ENCODE assay signal across 19 cellular contexts in genomic region chr10:27692663-27693062, GRCh38. TPM values are rescaled to one million over a fixed set of nuclear protein-coding genes. Genes with fewer than 3 reads are reported as not detected.
A peak's percentile ranks its signal among the peaks of the same experiment; 100 is the strongest.
DNase-seq lines count a peak whose midpoint lies in the region; ATAC-seq, FAIRE-seq and TF ChIP-seq lines count a peak whose summit lies in the region.
"Had no signal": no experiment of that assay in that cellular context is flagged by ENCODE, and none has a peak within 500 bp of the region (broad histone marks: within the 10 kb centered on the region; RNA-seq: fewer than 3 reads in every experiment).

No MANE protein-coding gene starts in this region.

- intact Hi-C loops in esophagus muscularis mucosa (cut with DNase I) (no loop called here), sigmoid colon (cut with DNase I) (no loop called here)

- DNase-seq in chondrocyte (ENCODE audit: low spot score) (no peak), esophagus muscularis mucosa (ENCODE audit: extremely low spot score) (no peak), sigmoid colon (no peak), thoracic aorta (ENCODE audit: low spot score) (no peak), GM12891 (ENCODE audit: insufficient read length, low spot score) (no peak), NCI-H524 (lab: John Stamatoyannopoulos, UW) (no peak), KG1 (lab: John Stamatoyannopoulos, UW) (no peak)
- DNase-seq: C1 segment of cervical spinal cord; CD4-positive, alpha-beta memory T cell; COR-L47; DMS153; DND-41; GM23248; H7; HCEC 1CT had no signal

- peaks cover 2% of the 10 kb centered on the region for H3K36me3 Mint-ChIP-seq in chondrocyte (ENCODE audit: low read depth)
- H3K36me3 Mint-ChIP-seq: CD4-positive, alpha-beta memory T cell had no signal

- TF ChIP-seq EP300 in esophagus muscularis mucosa (IDR thresholded peaks at IDR 0.05) (no peak), sigmoid colon (IDR thresholded peaks at IDR 0.05) (no peak)

- peak overlapping the region; percentile 72 to 78 (median 76) for H3K27ac ChIP-seq in esophagus muscularis mucosa (replicated peaks in 1 of 4)
- H3K27ac ChIP-seq in sigmoid colon: peak overlapping the region; percentile 69 to 80 (median 75)
- H3K27ac ChIP-seq in thoracic aorta: peak overlapping the region; percentile 19 to 46
- H3K27ac ChIP-seq: GM23248 had no signal

- H3K4me1 Mint-ChIP-seq in chondrocyte (ENCODE audit: low read depth): peaks cover 66% of the 10 kb centered on the region
- H3K4me1 Mint-ChIP-seq: CD4-positive, alpha-beta memory T cell had no signal

- TF ChIP-seq POLR2A in esophagus muscularis mucosa (IDR thresholded peaks at IDR 0.05; ENCODE audit: low read depth): no peak
- no peak for TF ChIP-seq POLR2A in sigmoid colon (IDR thresholded peaks at IDR 0.05)
- no peak for TF ChIP-seq POLR2A in GM12891 (IDR thresholded peaks at IDR 0.05; ENCODE audit: low read depth, low read length)

- ATAC-seq in thoracic aorta (ENCODE audit: insufficient number of reproducible peaks, low FRiP score, low read depth): no peak
- no peak for ATAC-seq in HG02840 (IDR thresholded peaks at IDR 0.05; ENCODE audit: low FRiP score, unreplicated experiment)

- 39% methylated on average over 3 of the region's 3 CpGs for whole genome bisulfite sequencing in esophagus muscularis mucosa
- WGBS in sigmoid colon, 2 donors: 56 to 80% methylated on average over 3 of the region's 3 CpGs

- H3K36me3 ChIP-seq in esophagus muscularis mucosa: no peaks in the 10 kb centered on the region
- H3K36me3 ChIP-seq in sigmoid colon: no peaks in the 10 kb centered on the region
- no peaks in the 10 kb centered on the region for H3K36me3 ChIP-seq in thoracic aorta

- H3K4me3 ChIP-seq in esophagus muscularis mucosa: no peak overlapping the region
- H3K4me3 ChIP-seq in sigmoid colon: no peak overlapping the region
- H3K4me3 ChIP-seq in thoracic aorta: no peak overlapping the region
- H3K4me3 ChIP-seq: GM23248 had no signal

- TF ChIP-seq CTCF in chondrocyte (IDR thresholded peaks at IDR 0.05): no peak
- no peak for TF ChIP-seq CTCF in esophagus muscularis mucosa (IDR thresholded peaks at IDR 0.05)
- no peak for TF ChIP-seq CTCF in sigmoid colon (IDR thresholded peaks at IDR 0.05)
- no peak for TF ChIP-seq CTCF in thoracic aorta (IDR thresholded peaks at IDR 0.05)

- no peak for FAIRE-seq in GM12891 (lab: Jason Lieb, UNC)
- FAIRE-seq: G401.6, GM19239, H1 had no signal

- H3K4me1 ChIP-seq in esophagus muscularis mucosa (peaks cover 5 to 78% (median 57%) of the 10 kb centered on the region in 4 donors), sigmoid colon (peaks cover 0 to 67% (median 51%) of the 10 kb centered on the region in 4 donors), thoracic aorta (ENCODE audit: control insufficient read depth in 1 of 2, low read depth in 2 of 2) (peaks cover 19 to 39% of the 10 kb centered on the region in 2 donors)

- H3K27me3 Mint-ChIP-seq in chondrocyte (ENCODE audit: low read depth): no peaks in the 10 kb centered on the region

- no peaks in the 10 kb centered on the region for H3K9me3 Mint-ChIP-seq in chondrocyte (ENCODE audit: low read depth)

- H3K27ac Mint-ChIP-seq in chondrocyte (ENCODE audit: unreplicated experiment): peak overlapping the region; percentile 56
- H3K27ac Mint-ChIP-seq: CD4-positive, alpha-beta memory T cell had no signal

- H3K27me3 ChIP-seq in esophagus muscularis mucosa: no peaks in the 10 kb centered on the region
- H3K27me3 ChIP-seq in sigmoid colon: no peaks in the 10 kb centered on the region
- no peaks in the 10 kb centered on the region for H3K27me3 ChIP-seq in thoracic aorta (replicated peaks; ENCODE audit: insufficient read depth)

- H3K9me3 ChIP-seq in esophagus muscularis mucosa (no peaks in the 10 kb centered on the region), sigmoid colon (no peaks in the 10 kb centered on the region), thoracic aorta (no peaks in the 10 kb centered on the region)

- H3K4me3 Mint-ChIP-seq in chondrocyte (ENCODE audit: unreplicated experiment): no peak overlapping the region
- H3K4me3 Mint-ChIP-seq: CD4-positive, alpha-beta memory T cell had no signal

TF ChIP-seq in GM12891, 5 proteins besides CTCF, POLR2A, EP300 and RAD21:
- TF ChIP-seq TAF1 (IDR thresholded peaks at IDR 0.05; ENCODE audit: low read depth, low read length) (no peak), POLR2AphosphoS5 (IDR thresholded peaks at IDR 0.05; ENCODE audit: low read depth, low read length) (no peak), POU2F2 (IDR thresholded peaks at IDR 0.05; ENCODE audit: low read depth, low read length) (no peak)
TF ChIP-seq in GM12891: peak in this region for 0.

RNA-seq across cellular contexts. Expression of gene MKX, which starts 53.0 kb away (rescaled TPM):
- total RNA-seq in chondrocyte: 19.2 to 28.8 TPM (median 22.1 TPM) in 3 replicates
- 10 to 100 TPM; 19.2 to 35.5 (median 23.7) TPM for total RNA-seq in esophagus muscularis mucosa
- 10 to 100 TPM; 11.0 to 34.9 (median 12.8) TPM for total RNA-seq in sigmoid colon
- 1 to 10 TPM in 1 of 3 donors, under 1 TPM in 1, not detected in 1; 0.28 to 1.2 TPM for polyA plus RNA-seq in sigmoid colon
- total RNA-seq in thoracic aorta: 1 to 10 TPM; 2.7 to 8.4 TPM
- polyA plus RNA-seq in GM12891 (2012; ENCODE audit: low read depth, missing spikeins): not detected
- total RNA-seq: CD4-positive, alpha-beta memory T cell had no signal
- polyA plus RNA-seq: CD4-positive, alpha-beta memory T cell had no signal
